30 cellular contexts compared by ENCODE assay signal in the genomic region with DNA sequence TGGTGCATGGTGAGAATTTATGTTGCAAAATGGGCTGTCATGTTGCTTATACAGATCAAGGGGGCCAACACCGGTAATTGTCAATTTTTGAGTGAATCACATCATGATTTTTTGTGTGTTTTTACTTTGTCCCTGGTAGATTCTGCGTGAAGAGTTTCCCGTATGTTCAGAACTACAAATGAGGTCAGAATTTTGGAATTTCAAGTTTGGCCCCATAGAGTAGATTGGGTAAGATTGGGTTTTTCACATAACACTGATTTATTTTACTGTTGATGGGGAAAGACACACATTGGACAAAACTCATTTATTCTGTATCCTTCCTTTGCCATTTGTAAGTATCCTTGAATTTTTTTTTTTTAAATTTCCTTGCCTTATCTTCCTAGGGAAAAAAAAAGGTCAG.
"Had no signal": no experiment of that assay in that cellular context is flagged by ENCODE, and none has a peak within 500 bp of the region (broad histone marks: within the 10 kb centered on the region; RNA-seq: fewer than 3 reads in every experiment).

No MANE protein-coding gene starts in this region.

- H3K4me1 ChIP-seq: left lung, lower lobe of right lung, pancreas, prostate gland, tibial nerve, uterus had no signal

- H3K27ac ChIP-seq: left lung, lower lobe of right lung, pancreas, prostate gland, tibial nerve, uterus had no signal

- FAIRE-seq: islet of Langerhans, kidney had no signal

- H3K27me3 ChIP-seq: left lung, pancreas, tibial nerve, uterus had no signal

- H3K9me3 Mint-ChIP-seq: stimulated activated memory B cell treated with anti-CD40 and anti-IgM and Interleukin-4, amounts not matched to agents 10 μg/mL and 1 μg/mL and 100 μg/mL, for 72 hours had no signal

- H3K36me3 ChIP-seq: left lung, lower lobe of right lung, pancreas, prostate gland, tibial nerve, uterus had no signal

- H3K4me2 ChIP-seq: smooth muscle cell had no signal

- H3K27ac Mint-ChIP-seq: immature natural killer cell; naive thymus-derived CD8-positive, alpha-beta T cell; nephron; stimulated activated memory B cell treated with anti-CD40 and anti-IgM and Interleukin-4, amounts not matched to agents 10 μg/mL and 1 μg/mL and 100 μg/mL, for 72 hours; stimulated activated naive CD8-positive, alpha-beta T cell treated with anti-CD3 and anti-CD28 coated beads, Interleukin-15, amount 100 ng/mL, for 72 hours; type B pancreatic cell had no signal

- ATAC-seq: left colon; left lung; lower lobe of right lung; naive thymus-derived CD8-positive, alpha-beta T cell; pancreas; right cardiac atrium; sciatic nerve; stimulated activated memory B cell treated with anti-CD40 and anti-IgM and Interleukin-4, amounts not matched to agents 10 μg/mL and 1 μg/mL and 100 μg/mL, for 72 hours; stimulated activated naive CD8-positive, alpha-beta T cell treated with anti-CD3 and anti-CD28 coated beads, Interleukin-15, amount 100 ng/mL, for 72 hours had no signal

- H3K4me1 Mint-ChIP-seq: immature natural killer cell; naive thymus-derived CD8-positive, alpha-beta T cell; stimulated activated memory B cell treated with anti-CD40 and anti-IgM and Interleukin-4, amounts not matched to agents 10 μg/mL and 1 μg/mL and 100 μg/mL, for 72 hours; stimulated activated naive CD8-positive, alpha-beta T cell treated with anti-CD3 and anti-CD28 coated beads, Interleukin-15, amount 100 ng/mL, for 72 hours had no signal

- H3K4me3 Mint-ChIP-seq: immature natural killer cell; naive thymus-derived CD8-positive, alpha-beta T cell; nephron; neural crest cell; stimulated activated memory B cell treated with anti-CD40 and anti-IgM and Interleukin-4, amounts not matched to agents 10 μg/mL and 1 μg/mL and 100 μg/mL, for 72 hours; stimulated activated naive CD8-positive, alpha-beta T cell treated with anti-CD3 and anti-CD28 coated beads, Interleukin-15, amount 100 ng/mL, for 72 hours; type B pancreatic cell had no signal

- DNase-seq: immature natural killer cell; kidney; left colon; left lung; lower lobe of right lung; mammary epithelial cell; mesenchymal stem cell; naive thymus-derived CD8-positive, alpha-beta T cell; nucleus accumbens; pancreas; posterior cingulate gyrus; retina; right cardiac atrium; stimulated activated CD4-positive, alpha-beta T cell treated with anti-CD3 and anti-CD28 coated beads, Interleukin-1b, Interleukin-23, amount 100 ng/mL, for 48 hours; stimulated activated CD4-positive, alpha-beta T cell treated with anti-CD3 and anti-CD28 coated beads, Interleukin-2, amount 100 ng/mL, for 48 hours; stimulated activated CD4-positive, alpha-beta T cell treated with anti-CD3 and anti-CD28 coated beads, Interleukin-4, amount 100 ng/mL, for 4 hours; stimulated activated CD8-positive, alpha-beta memory T cell treated with anti-CD3 and anti-CD28 coated beads, Interleukin-4, amount 100 ng/mL, for 48 hours; stimulated activated naive CD4-positive, alpha-beta T cell treated with Interleukin-2 at 50 U/mL for 16 hours; stimulated activated naive CD8-positive, alpha-beta T cell treated with anti-CD3 and anti-CD28 coated beads, Interleukin-15, amount 100 ng/mL, for 72 hours; substantia nigra; uterus had no signal

- H3K4me3 ChIP-seq: left lung, lower lobe of right lung, pancreas, prostate gland, smooth muscle cell, tibial nerve, uterus had no signal

- H3K9me3 ChIP-seq: left lung, lower lobe of right lung, pancreas, prostate gland, tibial nerve, uterus had no signal

- H3K27me3 Mint-ChIP-seq: stimulated activated memory B cell treated with anti-CD40 and anti-IgM and Interleukin-4, amounts not matched to agents 10 μg/mL and 1 μg/mL and 100 μg/mL, for 72 hours; stimulated activated naive CD8-positive, alpha-beta T cell treated with anti-CD3 and anti-CD28 coated beads, Interleukin-15, amount 100 ng/mL, for 72 hours had no signal

- H3K36me3 Mint-ChIP-seq: immature natural killer cell; naive thymus-derived CD8-positive, alpha-beta T cell; stimulated activated memory B cell treated with anti-CD40 and anti-IgM and Interleukin-4, amounts not matched to agents 10 μg/mL and 1 μg/mL and 100 μg/mL, for 72 hours had no signal
